ENCODE assay signal across 27 cellular contexts in genomic region chr3:128306481-128306880, GRCh38.
"Had no signal": no experiment of that assay in that cellular context is flagged by ENCODE, and none has a peak within 500 bp of the region (broad histone marks: within the 10 kb centered on the region; RNA-seq: fewer than 3 reads in every experiment).

No MANE protein-coding gene starts in this region.

- H3K9me3 ChIP-seq: ascending aorta had no signal

- H3K36me3 ChIP-seq: ascending aorta, cardiac muscle cell, WERI-Rb-1 had no signal

- ATAC-seq: activated CD4-positive, alpha-beta T cell treated with anti-CD3 and anti-CD28 coated beads for 36 hours; activated CD4-positive, CD25-positive, alpha-beta regulatory T cell treated with anti-CD3 and anti-CD28 coated beads, Interleukin-2, amount 50 U/mL, for 24 hours; activated CD8-positive, alpha-beta memory T cell treated with anti-CD3 and anti-CD28 coated beads, Interleukin-2, amount 10 ng/mL, durations not matched to agents 7 days and 5 days; activated CD8-positive, alpha-beta T cell treated with anti-CD3 and anti-CD28 coated beads, Interleukin-2, amount 10 ng/mL, durations not matched to agents 7 days and 5 days; activated naive CD8-positive, alpha-beta T cell treated with anti-CD3 and anti-CD28 coated beads, Interleukin-2, amount 50 U/mL, for 24 hours had no signal

- H3K4me1 ChIP-seq: ascending aorta had no signal

- H3K27ac ChIP-seq: ascending aorta, cardiac muscle cell, WERI-Rb-1 had no signal

- H3K27me3 ChIP-seq: ascending aorta, cardiac muscle cell had no signal

- FAIRE-seq: bronchial epithelial cell, TTC549 had no signal

- DNase-seq: activated CD4-positive, alpha-beta memory T cell treated with anti-CD3 and anti-CD28 coated beads, Interleukin-2, amount 10 ng/mL, durations not matched to agents 7 days and 5 days; activated CD4-positive, alpha-beta T cell treated with anti-CD3 and anti-CD28 coated beads for 1 hour; activated CD4-positive, alpha-beta T cell treated with anti-CD3 and anti-CD28 coated beads for 36 hours; activated CD4-positive, alpha-beta T cell treated with anti-CD3 and anti-CD28 coated beads for 48 hours; activated CD4-positive, alpha-beta T cell treated with anti-CD3 and anti-CD28 coated beads, Interleukin-2, amount 50 U/mL, for 48 hours; activated CD4-positive, CD25-positive, alpha-beta regulatory T cell; activated effector memory CD4-positive, alpha-beta T cell treated with Interleukin-2 at 50 U/mL for 16 hours; activated gamma-delta T cell; activated naive CD4-positive, alpha-beta T cell treated with anti-CD3 and anti-CD28 coated beads, Interleukin-2, amount 10 ng/mL, durations not matched to agents 7 days and 5 days; activated naive CD4-positive, alpha-beta T cell treated with Interleukin-2 at 50 U/mL for 16 hours; activated naive CD8-positive, alpha-beta T cell treated with anti-CD3 and anti-CD28 coated beads, Interleukin-2, amount 10 ng/mL, durations not matched to agents 7 days and 5 days; activated naive CD8-positive, alpha-beta T cell treated with anti-CD3 and anti-CD28 coated beads, Interleukin-2, amount 50 U/mL, for 24 hours; activated T-cell treated with anti-CD3 and anti-CD28 coated beads, Interleukin-2, amount 50 U/mL, for 24 hours; amygdala; anterior cingulate cortex; caudate nucleus; T-helper 1 cell; T-helper 2 cell; T-helper 9 cell had no signal

- H3K4me3 ChIP-seq: ascending aorta, cardiac muscle cell had no signal
